ENCODE assay signal across 20 cellular contexts in genomic region chr15:48785712-48786111, GRCh38. TPM values are rescaled to one million over a fixed set of nuclear protein-coding genes. Genes with fewer than 3 reads are reported as not detected.
A peak's percentile ranks its signal among the peaks of the same experiment; 100 is the strongest.
DNase-seq lines count a peak whose midpoint lies in the region; ATAC-seq and TF ChIP-seq lines count a peak whose summit lies in the region.
"Had no signal": no experiment of that assay in that cellular context is flagged by ENCODE, and none has a peak within 500 bp of the region (broad histone marks: within the 10 kb centered on the region; RNA-seq: fewer than 3 reads in every experiment).

No MANE protein-coding gene starts in this region.

- intact Hi-C loops in left ventricle myocardium superior (cut with micrococcal nuclease): no loop called here
- intact Hi-C loops in Right ventricle myocardium inferior (cut with DNase I): no loop called here
- intact Hi-C loops in right lobe of liver (cut with DNase I): no loop called here
- intact Hi-C loops in thyroid gland (cut with DNase I): no loop called here

- H3K27me3 Mint-ChIP-seq in stimulated activated naive CD8-positive, alpha-beta T cell treated with anti-CD3 and anti-CD28 coated beads, Interleukin-15, amount 100 ng/mL, for 72 hours: no peaks in the 10 kb centered on the region
- H3K27me3 Mint-ChIP-seq: CD4-positive, alpha-beta memory T cell had no signal

- H3K4me3 Mint-ChIP-seq in stimulated activated naive CD8-positive, alpha-beta T cell treated with anti-CD3 and anti-CD28 coated beads, Interleukin-15, amount 100 ng/mL, for 72 hours: no peak overlapping the region
- H3K4me3 Mint-ChIP-seq: CD4-positive, alpha-beta memory T cell had no signal

- H3K4me1 Mint-ChIP-seq in stimulated activated naive CD8-positive, alpha-beta T cell treated with anti-CD3 and anti-CD28 coated beads, Interleukin-15, amount 100 ng/mL, for 72 hours: no peaks in the 10 kb centered on the region

- no peaks in the 10 kb centered on the region for H3K9me3 Mint-ChIP-seq in stimulated activated naive CD8-positive, alpha-beta T cell treated with anti-CD3 and anti-CD28 coated beads, Interleukin-15, amount 100 ng/mL, for 72 hours
- H3K9me3 Mint-ChIP-seq: CD4-positive, alpha-beta memory T cell had no signal

- DNase-seq in left ventricle myocardium superior: no peak
- no peak for DNase-seq in Right ventricle myocardium inferior (ENCODE audit: missing footprints)
- no peak for DNase-seq in stimulated activated naive CD8-positive, alpha-beta T cell treated with anti-CD3 and anti-CD28 coated beads, Interleukin-15, amount 100 ng/mL, for 72 hours
- DNase-seq in stimulated activated naive CD8-positive, alpha-beta T cell treated with anti-CD3 and anti-CD28 coated beads, Interleukin-15, Interleukin-2, amounts not matched to agents 100 U/mL and 50 U/mL, for 24 hours: no peak
- DNase-seq in right lobe of liver: no peak
- DNase-seq in thyroid gland: no peak
- DNase-seq in HT-29 (ENCODE audit: low spot score): no peak
- no peak for DNase-seq in AG08396 (ENCODE audit: low spot score)
- DNase-seq: 8988T; ACHN; C1 segment of cervical spinal cord; Calu3; CD4-positive, alpha-beta memory T cell; COR-L47; DMS153; DND-41; GM23248; H7; HCEC 1CT had no signal

- H3K4me1 ChIP-seq in right lobe of liver: peaks cover 0 to 41% (median 3%) of the 10 kb centered on the region in 4 donors
- peaks cover 12 to 15% of the 10 kb centered on the region in 2 donors for H3K4me1 ChIP-seq in thyroid gland
- H3K4me1 ChIP-seq: A549 had no signal

- no peak for TF ChIP-seq POLR2A in right lobe of liver (IDR thresholded peaks at IDR 0.05)
- no peak for TF ChIP-seq POLR2A in thyroid gland (IDR thresholded peaks at IDR 0.05)

- H3K4me3 ChIP-seq in right lobe of liver (no peak overlapping the region), thyroid gland (replicated peaks in 1 of 3) (no peak overlapping the region)
- H3K4me3 ChIP-seq: A549, GM23248 had no signal

- peak overlapping the region in 2 of 3 donors; percentile 63 to 79 for H3K27ac ChIP-seq in right lobe of liver
- peak overlapping the region; percentile 18 to 80 (median 57) for H3K27ac ChIP-seq in thyroid gland
- H3K27ac ChIP-seq: A549, GM23248 had no signal

- H3K9me3 ChIP-seq in right lobe of liver (no peaks in the 10 kb centered on the region), thyroid gland (no peaks in the 10 kb centered on the region)
- H3K9me3 ChIP-seq: A549 had no signal

- H3K27ac Mint-ChIP-seq in stimulated activated naive CD8-positive, alpha-beta T cell treated with anti-CD3 and anti-CD28 coated beads, Interleukin-15, amount 100 ng/mL, for 72 hours: peak overlapping the region; percentile 8 to 73

- 83% methylated on average over 2 of the region's 2 CpGs for WGBS in right lobe of liver (ENCODE audit: insufficient coverage, low coverage, low lambda C conversion rate, missing lambda C conversion rate)
- WGBS in thyroid gland, 2 donors: 75 to 85% methylated on average over 2 of the region's 2 CpGs

- ATAC-seq in left ventricle myocardium superior (peak; percentile 56), Right ventricle myocardium inferior (no peak), right lobe of liver (no peak)
- ATAC-seq in stimulated activated naive CD8-positive, alpha-beta T cell treated with anti-CD3 and anti-CD28 coated beads, Interleukin-15, amount 100 ng/mL, for 72 hours: no peak
- ATAC-seq in stimulated activated naive CD8-positive, alpha-beta T cell treated with anti-CD3 and anti-CD28 coated beads, Interleukin-15, Interleukin-2, amounts not matched to agents 100 U/mL and 50 U/mL, for 24 hours: no peak
- ATAC-seq: A549 had no signal

- no peak for TF ChIP-seq CTCF in right lobe of liver (IDR thresholded peaks at IDR 0.05)
- TF ChIP-seq CTCF in thyroid gland (IDR thresholded peaks at IDR 0.05): no peak

- H3K36me3 ChIP-seq in right lobe of liver (no peaks in the 10 kb centered on the region), thyroid gland (no peaks in the 10 kb centered on the region)

- no peaks in the 10 kb centered on the region for H3K27me3 ChIP-seq in right lobe of liver
- H3K27me3 ChIP-seq in thyroid gland: no peaks in the 10 kb centered on the region

RNA-seq across cellular contexts. Expression of gene CEP152, which starts 25.2 kb away (rescaled TPM):
- total RNA-seq in left ventricle myocardium superior (1.3 TPM), Right ventricle myocardium inferior (1.4 TPM), right lobe of liver (10 to 100 TPM in 1 of 6 experiments, 1 to 10 TPM in 4, under 1 TPM in 1; 0.93 to 40.3 (median 2.0) TPM), thyroid gland (1 to 10 TPM; 5.5 to 7.7 (median 6.8) TPM)
- 11.1 and 15.2 TPM in 2 replicates for total RNA-seq in HT-29 (2014; rRNA removed; shearing (Covaris generic))
